11 cellular contexts compared by ENCODE assay signal in genomic region chr17:67003231-67003630, GRCh38. TPM values are rescaled to one million over a fixed set of nuclear protein-coding genes. Genes with fewer than 3 reads are reported as not detected.
"Had no signal": no experiment of that assay in that cellular context is flagged by ENCODE, and none has a peak within 500 bp of the region (broad histone marks: within the 10 kb centered on the region; RNA-seq: fewer than 3 reads in every experiment).

No MANE protein-coding gene starts in this region.

- H3K27ac ChIP-seq: HL-60, KMS-11 had no signal

- H3K4me3 ChIP-seq: GM23338 had no signal

- H3K4me2 ChIP-seq: GM23338, KMS-11 had no signal

- ATAC-seq: GM23338 had no signal

- DNase-seq: H9, HCEC 1CT, IMR-90, Karpas-422, KBM-7 had no signal

- FAIRE-seq: H1, H54 had no signal

- H3K9ac ChIP-seq: KMS-11 had no signal

- H2AFZ ChIP-seq: GM23338 had no signal

RNA-seq across cellular contexts. Expression of gene CACNG4, which starts 38.7 kb away (rescaled TPM):
- total RNA-seq: HT1080 had no signal

RNA-seq across cellular contexts. Expression of gene CACNG1, which starts 41.1 kb away (rescaled TPM):
- total RNA-seq: GM23338, H1, H9, IMR-90 had no signal
- polyA plus RNA-seq: GM23338, H1, IMR-90 had no signal
